24 cellular contexts compared by ENCODE assay signal in genomic region chr1:9442986-9443385, GRCh38.
A peak's percentile ranks its signal among the peaks of the same experiment; 100 is the strongest.
DNase-seq lines count a peak whose midpoint lies in the region; ATAC-seq, FAIRE-seq and TF ChIP-seq lines count a peak whose summit lies in the region.
"Had no signal": no experiment of that assay in that cellular context is flagged by ENCODE, and none has a peak within 500 bp of the region (broad histone marks: within the 10 kb centered on the region; RNA-seq: fewer than 3 reads in every experiment).

No MANE protein-coding gene starts in this region.

- TF ChIP-seq CTCF in heart left ventricle (IDR thresholded peaks at IDR 0.05), result no peak
- TF ChIP-seq CTCF in kidney (IDR thresholded peaks at IDR 0.05; ENCODE audit: borderline replicate concordance, extremely low read depth, insufficient read depth), result no peak
- no peak for TF ChIP-seq CTCF in progenitor cell of endocrine pancreas (IDR thresholded peaks at IDR 0.05; ENCODE audit: unreplicated experiment)
- no peak for TF ChIP-seq CTCF in vagina (IDR thresholded peaks at IDR 0.05)
- no peak for TF ChIP-seq CTCF in PC-3 (conservative IDR thresholded peaks at IDR 0.05; ENCODE audit: low read depth, low read length)

- no peak for TF ChIP-seq POLR2A in heart left ventricle (IDR thresholded peaks at IDR 0.05)
- no peak for TF ChIP-seq POLR2A in vagina (IDR thresholded peaks at IDR 0.05)

- H4K20me1 ChIP-seq in PC-3 (ENCODE audit: low read length), result no peaks in the 10 kb centered on the region

- H3K4me3 Mint-ChIP-seq in progenitor cell of endocrine pancreas (ENCODE audit: low read depth), result no peak overlapping the region
- H3K4me3 Mint-ChIP-seq: activated naive CD8-positive, alpha-beta T cell treated with anti-CD3 and anti-CD28 coated beads for 36 hours had no signal

- H3K36me3 Mint-ChIP-seq in progenitor cell of endocrine pancreas (ENCODE audit: insufficient read depth), result no peaks in the 10 kb centered on the region
- H3K36me3 Mint-ChIP-seq: activated naive CD8-positive, alpha-beta T cell treated with anti-CD3 and anti-CD28 coated beads for 36 hours had no signal

- H3K9me2 ChIP-seq in PC-3 (replicated peaks; ENCODE audit: low read length), result no peaks in the 10 kb centered on the region

- no peak overlapping the region for H2AFZ ChIP-seq in PC-3 (ENCODE audit: low read length)

- H3K4me3 ChIP-seq in heart left ventricle (no peak overlapping the region), kidney (ENCODE audit: low read length in 2 of 2) (no peak overlapping the region), vagina (no peak overlapping the region), PC-3 (ENCODE audit: low read length) (no peak overlapping the region)
- H3K4me3 ChIP-seq: esophagus squamous epithelium, GM12878, SK-N-MC, stomach had no signal

- H3K27ac ChIP-seq in heart left ventricle (peak overlapping the region in 8 of 12 donors; percentile 70 to 88 (median 82)), kidney (ENCODE audit: low read depth in 2 of 2, low read length in 2 of 2) (peak overlapping the region; percentile 60 to 84), vagina (peak overlapping the region; percentile 28), PC-3 (ENCODE audit: low read length) (no peak overlapping the region)
- H3K27ac ChIP-seq: SK-N-MC had no signal

- H3K4me1 Mint-ChIP-seq in progenitor cell of endocrine pancreas (ENCODE audit: low read depth), result peaks cover 33% of the 10 kb centered on the region
- H3K4me1 Mint-ChIP-seq: activated naive CD8-positive, alpha-beta T cell treated with anti-CD3 and anti-CD28 coated beads for 36 hours had no signal

- CTCF ChIA-PET in PC-3 (lab: Charles Lee), result no interaction called here

- no TSS peak for BruUV-seq in PC-3 (replicated peaks; lab: Mats Ljungman, UMichigan)

- H3K9me3 Mint-ChIP-seq in progenitor cell of endocrine pancreas (ENCODE audit: low read depth), result no peaks in the 10 kb centered on the region
- H3K9me3 Mint-ChIP-seq: activated naive CD8-positive, alpha-beta T cell treated with anti-CD3 and anti-CD28 coated beads for 36 hours had no signal

- DNase-seq in heart left ventricle (no peak), cardiac septum (ENCODE audit: low spot score) (no peak), kidney (no peak), progenitor cell of endocrine pancreas (ENCODE audit: low spot score, unreplicated experiment) (no peak), vagina (ENCODE audit: extremely low spot score in 2 of 2) (no peak), PC-3 (no peak), NCI-H2029 treated with DMSO at 0.1 percent for 48 hours (lab: John Stamatoyannopoulos, UW) (no peak), SIG-M5 treated with dmso at 0.1 percent for 504 hours (lab: John Stamatoyannopoulos, UW; ENCODE audit: unreplicated experiment) (no peak)
- DNase-seq: activated naive CD8-positive, alpha-beta T cell treated with anti-CD3 and anti-CD28 coated beads for 36 hours; BE2C; esophagus squamous epithelium; GF-D8; HCEC 1CT; KG1; NCI-H1092; NCI-H2081 treated with DMSO at 0.1 percent for 48 hours; NCI-H526; stimulated activated CD4-positive, alpha-beta T cell treated with anti-CD3 and anti-CD28 coated beads, Interleukin-2, amount 100 ng/mL, for 48 hours; stomach; T-helper 9 cell had no signal

- H3K9me3 ChIP-seq in heart left ventricle (no peaks in the 10 kb centered on the region), kidney (ENCODE audit: control insufficient read depth in 1 of 2, low read length in 2 of 2) (no peaks in the 10 kb centered on the region), vagina (no peaks in the 10 kb centered on the region), PC-3 (ENCODE audit: low read length) (no peaks in the 10 kb centered on the region)
- H3K9me3 ChIP-seq: BE2C, esophagus squamous epithelium, stomach had no signal

- FAIRE-seq in kidney (lab: Jason Lieb, UNC), result no peak
- FAIRE-seq: GM12878, islet of Langerhans had no signal

- H3K4me2 ChIP-seq in PC-3 (ENCODE audit: low read length), result no peak overlapping the region

- H3F3A ChIP-seq in PC-3 (ENCODE audit: low read length, unreplicated experiment), result no peaks in the 10 kb centered on the region

- H3K9ac ChIP-seq in kidney (ENCODE audit: low read length in 2 of 2) (no peak overlapping the region), PC-3 (ENCODE audit: low read length) (no peak overlapping the region)

- intact Hi-C loops in heart left ventricle (cut with DNase I), result loop anchor here in 3 of 10 donors (5.0 to 10.0 kb wide), 2 partner anchors 58 to 151 kb away; partner anchors contain the start of gene SPSB1 (in 2 of the 3)
- intact Hi-C loops in cardiac septum (cut with DNase I), result no loop called here
- intact Hi-C loops in kidney (cut with DNase I), result no loop called here
- intact Hi-C loops in vagina (cut with DNase I), result no loop called here
- intact Hi-C loops in PC-3 (cut with micrococcal nuclease), result no loop called here

- peaks cover 3% of the 10 kb centered on the region for H3K27me3 Mint-ChIP-seq in progenitor cell of endocrine pancreas

- H3K4me1 ChIP-seq in heart left ventricle (peaks cover 0 to 44% (median 30%) of the 10 kb centered on the region in 12 donors), kidney (ENCODE audit: control insufficient read depth in 1 of 2, insufficient read depth in 1 of 2, low read depth in 1 of 2, low read length in 2 of 2) (peaks cover 9 to 15% of the 10 kb centered on the region in 2 donors), vagina (peaks cover 36% of the 10 kb centered on the region), PC-3 (ENCODE audit: insufficient read depth, low read length) (peaks cover 13% of the 10 kb centered on the region)
- H3K4me1 ChIP-seq: BE2C had no signal

- ATAC-seq in heart left ventricle (no peak), PC-3 (no peak)
- ATAC-seq: activated CD4-positive, CD25-positive, alpha-beta regulatory T cell treated with anti-CD3 and anti-CD28 coated beads, Interleukin-2, amount 50 U/mL, for 24 hours; GM12878 had no signal

- H3K27me3 ChIP-seq in heart left ventricle, result no peaks in the 10 kb centered on the region
- no peaks in the 10 kb centered on the region for H3K27me3 ChIP-seq in vagina
- no peaks in the 10 kb centered on the region for H3K27me3 ChIP-seq in PC-3 (ENCODE audit: low read length)
- H3K27me3 ChIP-seq: BE2C, esophagus squamous epithelium, stomach had no signal

- H3K36me3 ChIP-seq in heart left ventricle, result no peaks in the 10 kb centered on the region
- H3K36me3 ChIP-seq in kidney (ENCODE audit: control insufficient read depth in 1 of 2, insufficient read depth in 2 of 2, low read length in 2 of 2), result no peaks in the 10 kb centered on the region
- H3K36me3 ChIP-seq in vagina, result no peaks in the 10 kb centered on the region
- H3K36me3 ChIP-seq in PC-3 (ENCODE audit: low read depth, low read length), result no peaks in the 10 kb centered on the region
- H3K36me3 ChIP-seq: BE2C, esophagus squamous epithelium, stomach had no signal

- POLR2A ChIA-PET in PC-3 (lab: Charles Lee; ENCODE audit: unreplicated experiment), result no interaction called here

- no peaks in the 10 kb centered on the region for H3K79me2 ChIP-seq in PC-3 (ENCODE audit: low read length)

- WGBS in heart left ventricle, 4 donors, result 89 to 93% (median 90%) methylated on average over 3 of the region's 3 CpGs

- peak overlapping the region; percentile 28 for H3K27ac Mint-ChIP-seq in progenitor cell of endocrine pancreas
- H3K27ac Mint-ChIP-seq: activated naive CD8-positive, alpha-beta T cell treated with anti-CD3 and anti-CD28 coated beads for 36 hours had no signal
